In genomic region chr6:146857180-146857959, GRCh38 we compare ENCODE assay signal across 8 cellular contexts.
DNase-seq lines count a peak whose midpoint lies in the region; ATAC-seq and TF ChIP-seq lines count a peak whose summit lies in the region.

No MANE protein-coding gene starts in this region.

- no peaks in the 10 kb centered on the region for H3K9me2 ChIP-seq in hepatocyte (replicated peaks; ENCODE audit: insufficient read depth)

- H3K9me3 ChIP-seq in ascending aorta = no peaks in the 10 kb centered on the region
- H3K9me3 ChIP-seq in hepatocyte (ENCODE audit: low read depth) = no peaks in the 10 kb centered on the region
- no peaks in the 10 kb centered on the region for H3K9me3 ChIP-seq in aorta (ENCODE audit: control insufficient read depth, low read length)

- H3K27ac ChIP-seq in ascending aorta (peak overlapping the region; percentile 57 to 77), hepatocyte (no peak overlapping the region), aorta (ENCODE audit: low read depth in 1 of 2, low read length in 2 of 2) (no peak overlapping the region)

- no peaks in the 10 kb centered on the region for H4K20me1 ChIP-seq in hepatocyte (ENCODE audit: insufficient read depth, poor library complexity, severe bottlenecking)

- H3K36me3 ChIP-seq in ascending aorta (no peaks in the 10 kb centered on the region), hepatocyte (replicated peaks; ENCODE audit: insufficient read depth, low read depth) (no peaks in the 10 kb centered on the region), aorta (ENCODE audit: control insufficient read depth in 1 of 2, insufficient read depth in 2 of 2, low read length in 1 of 2) (no peaks in the 10 kb centered on the region)

- WGBS in hepatocyte (ENCODE audit: low lambda C conversion rate, missing lambda C conversion rate) = 18% methylated on average over 27 of the region's 27 CpGs
- WGBS in aorta, 2 donors = 13 to 14% methylated on average over 27 of the region's 27 CpGs

- ATAC-seq in GM18499 (IDR thresholded peaks at IDR 0.05; ENCODE audit: insufficient read depth, unreplicated experiment) (peak; percentile 86), HG02885 (IDR thresholded peaks at IDR 0.05; ENCODE audit: poor library complexity, unreplicated experiment) (peak; percentile 92), aorta (ENCODE audit: low FRiP score) (peak; percentile 98)

- intact Hi-C loops in ascending aorta (cut with DNase I) = loop anchor here (1.0 to 5.0 kb wide), 4 partner anchors 57 to 427 kb away; partner anchors contain the start of gene STXBP5
- intact Hi-C loops in aorta (cut with DNase I) = loop anchor here (2.0 to 5.0 kb wide), 4 partner anchors 55 to 427 kb away; partner anchors contain the start of gene STXBP5 (in 1 of the 2)

- H3K4me1 ChIP-seq in ascending aorta = peaks cover 0 to 4% of the 10 kb centered on the region in 2 donors
- H3K4me1 ChIP-seq in hepatocyte (ENCODE audit: insufficient read depth) = no peaks in the 10 kb centered on the region
- no peaks in the 10 kb centered on the region for H3K4me1 ChIP-seq in aorta (ENCODE audit: control insufficient read depth in 1 of 2, insufficient read depth in 2 of 2, low read length in 2 of 2)

- H3K4me2 ChIP-seq in hepatocyte = peak overlapping the region; percentile 80

- H3K27me3 ChIP-seq in ascending aorta (no peaks in the 10 kb centered on the region), hepatocyte (no peaks in the 10 kb centered on the region), aorta (ENCODE audit: control insufficient read depth in 1 of 2, insufficient read depth in 2 of 2, low read length in 1 of 2) (no peaks in the 10 kb centered on the region)

- TF ChIP-seq CTCF in ascending aorta (IDR thresholded peaks at IDR 0.05) (peak in 2 of 3 experiments; percentile 95 to 98), hepatocyte (IDR thresholded peaks at IDR 0.05; ENCODE audit: poor library complexity) (peak; percentile 98)

- DNase-seq in NCI-H1436 treated with DMSO at 0.1 percent for 48 hours (lab: John Stamatoyannopoulos, UW) = peak; percentile 29
- peak; percentile 30 to 71 (median 51) for DNase-seq in T-helper 2 cell
- peak; percentile 28 to 93 for DNase-seq in ascending aorta (ENCODE audit: low spot score in 2 of 2)
- peak; percentile 90 for DNase-seq in hepatocyte (ENCODE audit: low spot score)
- peak; percentile 87 for DNase-seq in putamen (ENCODE audit: low spot score)
- DNase-seq in aorta = peak; percentile 92 to 96

- H2AFZ ChIP-seq in hepatocyte = peak overlapping the region; percentile 76

- peak overlapping the region; percentile 43 to 62 for H3K4me3 ChIP-seq in ascending aorta
- H3K4me3 ChIP-seq in hepatocyte = no peak overlapping the region
- no peak overlapping the region for H3K4me3 ChIP-seq in aorta (ENCODE audit: low read length in 2 of 2)

- no peaks in the 10 kb centered on the region for H3K79me2 ChIP-seq in hepatocyte

Comparison
In these comparisons a context has a peak if more than half of its experiments do, and no peak if none do; other contexts are left out.
1. DNase-seq: peak in every context shown above with its lines; median percentile 94 in aorta; 90 in hepatocyte; 87 in putamen; 60 in ascending aorta; 51 in T-helper 2 cell; 29 in NCI-H1436 treated with DMSO at 0.1 percent for 48 hours.
2. H3K27ac ChIP-seq: peak in ascending aorta (2 of 2); none in hepatocyte (single experiment) and aorta (0 of 2).
3. H3K4me3 ChIP-seq: peak in ascending aorta (2 of 2); none in hepatocyte (single experiment) and aorta (0 of 2).
4. Peak in every context shown above with its lines, with median percentiles within 50 percentile points of each other: ATAC-seq.